In genomic region chr11:126420730-126421083, GRCh38 we compare ENCODE assay signal across 17 cellular contexts.
A peak's percentile ranks its signal among the peaks of the same experiment; 100 is the strongest.
DNase-seq lines count a peak whose midpoint lies in the region; ATAC-seq and TF ChIP-seq lines count a peak whose summit lies in the region.
"Had no signal": no experiment of that assay in that cellular context is flagged by ENCODE, and none has a peak within 500 bp of the region (broad histone marks: within the 10 kb centered on the region; RNA-seq: fewer than 3 reads in every experiment).

No MANE protein-coding gene starts in this region.

- H3K27ac Mint-ChIP-seq in activated CD8-positive, alpha-beta memory T cell treated with anti-CD3 and anti-CD28 coated beads, Interleukin-2, amount 10 ng/mL, durations not matched to agents 7 days and 5 days, result no peak overlapping the region
- H3K27ac Mint-ChIP-seq: activated naive CD8-positive, alpha-beta T cell treated with anti-CD3 and anti-CD28 coated beads, Interleukin-2, amount 10 ng/mL, durations not matched to agents 7 days and 5 days; H9 had no signal

- H3K4me3 Mint-ChIP-seq in activated CD8-positive, alpha-beta memory T cell treated with anti-CD3 and anti-CD28 coated beads, Interleukin-2, amount 10 ng/mL, durations not matched to agents 7 days and 5 days, result no peak overlapping the region
- H3K4me3 Mint-ChIP-seq: activated naive CD8-positive, alpha-beta T cell treated with anti-CD3 and anti-CD28 coated beads, Interleukin-2, amount 10 ng/mL, durations not matched to agents 7 days and 5 days; brain; H9 had no signal

- intact Hi-C loops in esophagus muscularis mucosa (cut with DNase I) (no loop called here), sigmoid colon (cut with DNase I) (no loop called here)

- H3K4me3 ChIP-seq in Loucy (ENCODE audit: low read length, poor library complexity, severe bottlenecking), result no peak overlapping the region
- H3K4me3 ChIP-seq in esophagus muscularis mucosa, result no peak overlapping the region
- no peak overlapping the region for H3K4me3 ChIP-seq in sigmoid colon
- H3K4me3 ChIP-seq: ovary had no signal

- H3F3A ChIP-seq in Loucy (ENCODE audit: low read depth), result no peaks in the 10 kb centered on the region; the same call in 1 of the 2 replicates

- TF ChIP-seq CTCF in Loucy (conservative IDR thresholded peaks at IDR 0.05; ENCODE audit: low read length), result no peak
- TF ChIP-seq CTCF in esophagus muscularis mucosa (IDR thresholded peaks at IDR 0.05), result no peak
- TF ChIP-seq CTCF in sigmoid colon (IDR thresholded peaks at IDR 0.05), result no peak

- H3K4me2 ChIP-seq in Loucy (ENCODE audit: low read depth, low read length, poor library complexity, severe bottlenecking), result peak overlapping the region; percentile 40

- H3K9me3 Mint-ChIP-seq in activated CD8-positive, alpha-beta memory T cell treated with anti-CD3 and anti-CD28 coated beads, Interleukin-2, amount 10 ng/mL, durations not matched to agents 7 days and 5 days (ENCODE audit: low read depth), result no peaks in the 10 kb centered on the region
- H3K9me3 Mint-ChIP-seq: activated naive CD8-positive, alpha-beta T cell treated with anti-CD3 and anti-CD28 coated beads, Interleukin-2, amount 10 ng/mL, durations not matched to agents 7 days and 5 days; brain; H9 had no signal

- H3K27ac ChIP-seq in esophagus muscularis mucosa (replicated peaks in 1 of 4) (peak overlapping the region; percentile 5 to 66 (median 24)), sigmoid colon (peak overlapping the region; percentile 18 to 50 (median 44))

- H3K9ac ChIP-seq in Loucy (ENCODE audit: low read depth, low read length, poor library complexity, severe bottlenecking), result no peak overlapping the region

- H2AFZ ChIP-seq in Loucy (ENCODE audit: low read length), result no peak overlapping the region

- CTCF ChIA-PET in activated CD8-positive, alpha-beta memory T cell treated with anti-CD3 and anti-CD28 coated beads, Interleukin-2, amount 10 ng/mL, durations not matched to agents 7 days and 5 days (lab: Charles Lee), result interaction anchor here (0.7 to 3.3 kb wide), 4 partner anchors 12 to 237 kb away, joined by 3 to 10 read pairs (median 5); no protein-coding TSS in a partner anchor

- peaks cover 40% of the 10 kb centered on the region for H3K4me1 ChIP-seq in Loucy (ENCODE audit: insufficient read depth, low read length, poor library complexity, severe bottlenecking)
- peaks cover 22 to 51% (median 39%) of the 10 kb centered on the region in 4 donors for H3K4me1 ChIP-seq in esophagus muscularis mucosa
- H3K4me1 ChIP-seq in sigmoid colon, result peaks cover 0 to 18% (median 17%) of the 10 kb centered on the region in 4 donors

- no peak for TF ChIP-seq EP300 in esophagus muscularis mucosa (IDR thresholded peaks at IDR 0.05)
- TF ChIP-seq EP300 in sigmoid colon (IDR thresholded peaks at IDR 0.05), result no peak

- no peak for ATAC-seq in activated CD8-positive, alpha-beta memory T cell treated with anti-CD3 and anti-CD28 coated beads, Interleukin-2, amount 10 ng/mL, durations not matched to agents 7 days and 5 days
- ATAC-seq in HG03460 (IDR thresholded peaks at IDR 0.05; ENCODE audit: unreplicated experiment), result no peak

- H3K36me3 ChIP-seq in Loucy (ENCODE audit: insufficient read depth, low read length), result peaks cover 7% of the 10 kb centered on the region; the same call in 1 of the 2 replicates
- H3K36me3 ChIP-seq in esophagus muscularis mucosa, result no peaks in the 10 kb centered on the region
- H3K36me3 ChIP-seq in sigmoid colon, result no peaks in the 10 kb centered on the region
- H3K36me3 ChIP-seq: ovary had no signal

- no peaks in the 10 kb centered on the region for H3K79me2 ChIP-seq in Loucy (ENCODE audit: insufficient read depth, low read length)

- 54% methylated on average over 3 of the region's 3 CpGs for WGBS in esophagus muscularis mucosa
- whole genome bisulfite sequencing in sigmoid colon, 2 donors, result 22 to 40% methylated on average over 3 of the region's 3 CpGs

- H3K9me3 ChIP-seq in Loucy (ENCODE audit: insufficient read depth, low read depth, low read length) (no peaks in the 10 kb centered on the region), esophagus muscularis mucosa (no peaks in the 10 kb centered on the region), sigmoid colon (no peaks in the 10 kb centered on the region)
- H3K9me3 ChIP-seq: ovary had no signal

- H4K20me1 ChIP-seq in Loucy (ENCODE audit: insufficient read depth, low read length, poor library complexity, severe bottlenecking), result no peaks in the 10 kb centered on the region

- TF ChIP-seq POLR2A in esophagus muscularis mucosa (IDR thresholded peaks at IDR 0.05; ENCODE audit: low read depth), result no peak
- no peak for TF ChIP-seq POLR2A in sigmoid colon (IDR thresholded peaks at IDR 0.05)

- H3K36me3 Mint-ChIP-seq in activated CD8-positive, alpha-beta memory T cell treated with anti-CD3 and anti-CD28 coated beads, Interleukin-2, amount 10 ng/mL, durations not matched to agents 7 days and 5 days, result no peaks in the 10 kb centered on the region
- H3K36me3 Mint-ChIP-seq: activated naive CD8-positive, alpha-beta T cell treated with anti-CD3 and anti-CD28 coated beads, Interleukin-2, amount 10 ng/mL, durations not matched to agents 7 days and 5 days had no signal

- peaks cover 19% of the 10 kb centered on the region for H3K4me1 Mint-ChIP-seq in activated CD8-positive, alpha-beta memory T cell treated with anti-CD3 and anti-CD28 coated beads, Interleukin-2, amount 10 ng/mL, durations not matched to agents 7 days and 5 days

- peak; percentile 41 for DNase-seq in CD1c-positive myeloid dendritic cell (ENCODE audit: extremely low spot score)
- DNase-seq in esophagus muscularis mucosa (ENCODE audit: extremely low spot score), result no peak
- no peak for DNase-seq in sigmoid colon
- DNase-seq in activated CD8-positive, alpha-beta memory T cell treated with anti-CD3 and anti-CD28 coated beads, Interleukin-2, amount 10 ng/mL, durations not matched to agents 7 days and 5 days, result no peak
- DNase-seq in NCI-H345 (lab: John Stamatoyannopoulos, UW), result no peak
- DNase-seq in SIG-M5 treated with dmso at 0.1 percent for 504 hours (lab: John Stamatoyannopoulos, UW; ENCODE audit: unreplicated experiment), result no peak
- DNase-seq: activated CD4-positive, alpha-beta T cell treated with anti-CD3 and anti-CD28 coated beads for 48 hours; activated naive CD8-positive, alpha-beta T cell treated with anti-CD3 and anti-CD28 coated beads, Interleukin-2, amount 10 ng/mL, durations not matched to agents 7 days and 5 days; H9; NCI-H2081 treated with DMSO at 0.1 percent for 48 hours; NCI-H524; stimulated activated naive CD4-positive, alpha-beta T cell treated with Interleukin-2 at 50 U/mL for 16 hours; trophoblast cell had no signal

- peaks cover 9% of the 10 kb centered on the region for H3K27me3 Mint-ChIP-seq in activated CD8-positive, alpha-beta memory T cell treated with anti-CD3 and anti-CD28 coated beads, Interleukin-2, amount 10 ng/mL, durations not matched to agents 7 days and 5 days
- H3K27me3 Mint-ChIP-seq: brain had no signal

- no peaks in the 10 kb centered on the region for H3K27me3 ChIP-seq in Loucy (ENCODE audit: insufficient read depth, low read length, poor library complexity, severe bottlenecking)
- H3K27me3 ChIP-seq in esophagus muscularis mucosa, result no peaks in the 10 kb centered on the region
- H3K27me3 ChIP-seq in sigmoid colon, result no peaks in the 10 kb centered on the region
- H3K27me3 ChIP-seq: ovary had no signal

- H3K9me2 ChIP-seq in Loucy (replicated peaks; ENCODE audit: low read depth, low read length), result no peaks in the 10 kb centered on the region
